ENCODE assay signal across 10 cellular contexts in the genomic region with DNA sequence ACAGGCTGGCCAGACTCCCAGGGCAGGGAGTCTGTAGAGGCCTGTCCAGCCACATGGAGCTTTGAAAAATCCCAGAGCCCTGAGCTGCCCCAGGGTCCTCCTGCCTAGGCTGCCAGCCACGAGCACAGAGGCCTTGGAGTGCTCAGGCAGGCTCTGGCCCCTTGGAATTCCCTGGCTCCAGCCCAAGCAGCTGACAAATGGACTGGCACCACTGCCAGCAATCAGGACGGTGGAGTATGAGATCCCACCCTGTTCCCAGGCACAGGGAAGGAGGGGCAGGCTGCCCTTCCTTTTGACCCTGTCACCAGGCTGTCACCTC. TPM values are rescaled to one million over a fixed set of nuclear protein-coding genes. Genes with fewer than 3 reads are reported as not detected.
DNase-seq lines count a peak whose midpoint lies in the region; ATAC-seq, FAIRE-seq and TF ChIP-seq lines count a peak whose summit lies in the region.
"Had no signal": no experiment of that assay in that cellular context is flagged by ENCODE, and none has a peak within 500 bp of the region (broad histone marks: within the 10 kb centered on the region; RNA-seq: fewer than 3 reads in every experiment).

No MANE protein-coding gene starts in this region.

- no peaks in the 10 kb centered on the region for H3K79me2 ChIP-seq in Loucy (ENCODE audit: insufficient read depth, low read length)

- TF ChIP-seq CTCF in Loucy (conservative IDR thresholded peaks at IDR 0.05; ENCODE audit: low read length) (no peak), dorsolateral prefrontal cortex (IDR thresholded peaks at IDR 0.05 in 54 of 56, conservative IDR thresholded peaks at IDR 0.05 in 2 of 56; ENCODE audit: low read depth in 1 of 56, partially characterized antibody in 56 of 56) (no peak), lower lobe of right lung (IDR thresholded peaks at IDR 0.05) (no peak), thoracic aorta (IDR thresholded peaks at IDR 0.05) (no peak), D721Med (IDR thresholded peaks at IDR 0.05; ENCODE audit: insufficient read depth, missing control alignments) (no peak)

- no peak overlapping the region for H2AFZ ChIP-seq in Loucy (ENCODE audit: low read length)

- H3K4me3 ChIP-seq in Loucy (ENCODE audit: low read length, poor library complexity, severe bottlenecking) (no peak overlapping the region), dorsolateral prefrontal cortex (no peak overlapping the region), lower lobe of right lung (no peak overlapping the region), thoracic aorta (no peak overlapping the region)

- H3K9me2 ChIP-seq in Loucy (replicated peaks; ENCODE audit: low read depth, low read length) = no peaks in the 10 kb centered on the region

- intact Hi-C loops in dorsolateral prefrontal cortex (cut with DNase I) = no loop called here
- intact Hi-C loops in lower lobe of right lung (cut with DNase I) = no loop called here

- H3K9ac ChIP-seq in Loucy (ENCODE audit: low read depth, low read length, poor library complexity, severe bottlenecking) = peak overlapping the region; percentile 72

- no peaks in the 10 kb centered on the region for H3K27me3 ChIP-seq in Loucy (ENCODE audit: insufficient read depth, low read length, poor library complexity, severe bottlenecking)
- no peaks in the 10 kb centered on the region for H3K27me3 ChIP-seq in dorsolateral prefrontal cortex
- H3K27me3 ChIP-seq in lower lobe of right lung (ENCODE audit: low read depth) = no peaks in the 10 kb centered on the region
- no peaks in the 10 kb centered on the region for H3K27me3 ChIP-seq in thoracic aorta (replicated peaks; ENCODE audit: insufficient read depth)

- no peaks in the 10 kb centered on the region for H4K20me1 ChIP-seq in Loucy (ENCODE audit: insufficient read depth, low read length, poor library complexity, severe bottlenecking)

- H3K27ac ChIP-seq in dorsolateral prefrontal cortex (peak overlapping the region in 42 of 59 donors; percentile 1 to 84 (median 59)), lower lobe of right lung (peak overlapping the region; percentile 83), thoracic aorta (peak overlapping the region; percentile 73 to 85)

- peak in 1 of 10 donors; percentile 40 for DNase-seq in dorsolateral prefrontal cortex
- DNase-seq in lower lobe of right lung = peak; percentile 69
- peak; percentile 61 for DNase-seq in thoracic aorta (ENCODE audit: low spot score)
- no peak for DNase-seq in MV-4-11 (lab: John Stamatoyannopoulos, UW)
- no peak for DNase-seq in D721Med (ENCODE audit: insufficient read length, low spot score)

- no peak for FAIRE-seq in D721Med (lab: Jason Lieb, UNC)
- FAIRE-seq: bronchial epithelial cell, GM19239 had no signal

- ATAC-seq in lower lobe of right lung = peak; percentile 61 to 75
- ATAC-seq in thoracic aorta (ENCODE audit: insufficient number of reproducible peaks, low FRiP score, low read depth) = peak; percentile 51
- no peak for ATAC-seq in HG03108 (IDR thresholded peaks at IDR 0.05; ENCODE audit: unreplicated experiment)
- ATAC-seq in HG03432 (IDR thresholded peaks at IDR 0.05; ENCODE audit: unreplicated experiment) = no peak

- H3F3A ChIP-seq in Loucy (ENCODE audit: low read depth) = peaks cover 4% of the 10 kb centered on the region

- peak overlapping the region; percentile 73 for H3K4me2 ChIP-seq in Loucy (ENCODE audit: low read depth, low read length, poor library complexity, severe bottlenecking)

- no peaks in the 10 kb centered on the region for H3K9me3 ChIP-seq in Loucy (ENCODE audit: insufficient read depth, low read depth, low read length)
- no peaks in the 10 kb centered on the region for H3K9me3 ChIP-seq in lower lobe of right lung
- H3K9me3 ChIP-seq in thoracic aorta = no peaks in the 10 kb centered on the region

- H3K36me3 ChIP-seq in Loucy (ENCODE audit: insufficient read depth, low read length) = no peaks in the 10 kb centered on the region
- no peaks in the 10 kb centered on the region for H3K36me3 ChIP-seq in lower lobe of right lung
- H3K36me3 ChIP-seq in thoracic aorta = no peaks in the 10 kb centered on the region

- H3K4me1 ChIP-seq in Loucy (ENCODE audit: insufficient read depth, low read length, poor library complexity, severe bottlenecking) = peaks cover 47% of the 10 kb centered on the region
- H3K4me1 ChIP-seq in lower lobe of right lung = peaks cover 88% of the 10 kb centered on the region
- peaks cover 42 to 83% of the 10 kb centered on the region in 2 donors for H3K4me1 ChIP-seq in thoracic aorta (ENCODE audit: control insufficient read depth in 1 of 2, low read depth in 2 of 2)

RNA-seq across cellular contexts. Expression of a gene that starts 26.3 kb away (rescaled TPM):
- total RNA-seq in dorsolateral prefrontal cortex = 10 to 100 TPM in 1 of 120 experiments, 1 to 10 TPM in 119; 1.3 to 10.8 (median 3.7) TPM
- 25.6 TPM for total RNA-seq in lower lobe of right lung
- 10 to 100 TPM; 56.6 to 73.8 TPM for total RNA-seq in thoracic aorta
- total RNA-seq: bronchial epithelial cell had no signal

Comparison
In these comparisons a context has a peak if more than half of its experiments do, and no peak if none do; other contexts are left out.
1. DNase-seq: peak in lower lobe of right lung (single experiment) and thoracic aorta (single experiment); none in MV-4-11 (single experiment) and D721Med (single experiment).
2. ATAC-seq: peak in lower lobe of right lung (2 of 2) and thoracic aorta (single experiment); none in HG03108 (single experiment) and HG03432 (single experiment).
3. Peak in every context shown above with its lines, with median percentiles within 50 percentile points of each other: H3K27ac ChIP-seq.